In genomic region chr5:103772248-103772647, GRCh38 we compare ENCODE assay signal across 11 cellular contexts.
"Had no signal": no experiment of that assay in that cellular context is flagged by ENCODE, and none has a peak within 500 bp of the region (broad histone marks: within the 10 kb centered on the region; RNA-seq: fewer than 3 reads in every experiment).

No MANE protein-coding gene starts in this region.

- ATAC-seq: GM23338, HCT116 had no signal

- DNase-seq: GM23248, GOT3, H7, H9, HCEC 1CT, HFFc6 had no signal

- H3K27ac ChIP-seq: GM23248 had no signal

- H3K9ac ChIP-seq: GM23248 had no signal

- H3K9me3 ChIP-seq: HAP-1 had no signal

- H3K4me1 ChIP-seq: HAP-1 had no signal

- FAIRE-seq: H1, H54 had no signal

- H2AFZ ChIP-seq: GM23248, GM23338 had no signal

- H3K4me3 ChIP-seq: GM23248, GM23338, HAP-1 had no signal

- H3K4me2 ChIP-seq: GM23338 had no signal

- H3K36me3 ChIP-seq: HAP-1 had no signal
